Comparison of ENCODE assay signal across 9 cellular contexts in the genomic region with DNA sequence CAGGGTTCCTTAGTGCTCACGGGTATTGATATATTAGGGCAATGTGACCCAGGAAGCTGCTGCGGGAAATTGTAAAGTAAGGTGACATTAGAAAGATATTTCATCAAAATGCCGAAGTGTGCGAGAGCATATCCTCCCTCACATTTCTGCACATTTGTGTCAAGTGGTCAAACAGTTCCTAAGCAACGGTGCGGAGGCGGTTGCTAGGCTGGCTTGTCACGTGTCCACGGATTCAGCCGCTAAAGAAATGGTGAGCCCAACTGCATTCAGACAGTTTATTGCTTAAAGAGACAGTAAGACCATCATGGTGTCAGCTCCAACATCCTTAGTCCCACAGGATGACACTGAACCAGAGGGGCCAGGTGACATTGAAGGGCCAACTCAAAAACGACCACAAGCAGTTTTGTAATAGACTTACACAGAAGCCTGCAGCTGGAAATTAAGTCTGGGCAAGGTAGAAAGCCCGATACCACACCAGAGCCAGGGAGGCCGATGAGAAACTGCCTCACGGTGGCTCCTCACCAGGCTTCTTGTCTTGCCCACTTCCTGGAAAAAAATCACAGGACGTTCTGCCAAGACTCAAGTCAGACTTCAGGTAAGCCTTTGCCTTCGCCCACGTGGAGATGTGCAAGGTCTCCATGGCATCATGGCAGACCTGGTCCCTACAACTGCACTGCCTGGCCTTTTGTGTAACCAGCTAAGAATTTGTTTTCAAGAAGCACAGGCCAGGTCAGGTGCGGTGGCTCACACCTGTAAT. TPM values are rescaled to one million over a fixed set of nuclear protein-coding genes. Genes with fewer than 3 reads are reported as not detected.
DNase-seq lines count a peak whose midpoint lies in the region; ATAC-seq and TF ChIP-seq lines count a peak whose summit lies in the region.
"Had no signal": no experiment of that assay in that cellular context is flagged by ENCODE, and none has a peak within 500 bp of the region (broad histone marks: within the 10 kb centered on the region; RNA-seq: fewer than 3 reads in every experiment).

No MANE protein-coding gene starts in this region.

- ATAC-seq in HG03097 (IDR thresholded peaks at IDR 0.05; ENCODE audit: low FRiP score, unreplicated experiment) = no peak

- TF ChIP-seq POLR2A in sigmoid colon (IDR thresholded peaks at IDR 0.05) = no peak

- H3K9me3 ChIP-seq in adipocyte (ENCODE audit: control insufficient read depth, low read length) (peaks cover 14% of the 10 kb centered on the region), WERI-Rb-1 (ENCODE audit: severe bottlenecking) (no peaks in the 10 kb centered on the region), sigmoid colon (no peaks in the 10 kb centered on the region)

- H3K4me3 ChIP-seq in adipocyte (ENCODE audit: low read length) (no peak overlapping the region), WERI-Rb-1 (ENCODE audit: low read depth, low read length) (no peak overlapping the region), sigmoid colon (peak overlapping the region in 1 of 4 donors; percentile 17)

- DNase-seq in DMS153 treated with DMSO at 0.1 percent for 48 hours (lab: John Stamatoyannopoulos, UW; ENCODE audit: unreplicated experiment) (peak; percentile 0), M059J (ENCODE audit: low read depth) (peak; percentile 35), adipocyte (ENCODE audit: low read depth) (peak; percentile 39), myocyte (ENCODE audit: low read depth) (peak; percentile 45), SHP77 treated with DMSO at 0.1 percent for 48 hours (lab: John Stamatoyannopoulos, UW) (no peak), WERI-Rb-1 (no peak), sigmoid colon (no peak)
- DNase-seq: activated CD8-positive, alpha-beta memory T cell treated with anti-CD3 and anti-CD28 coated beads, Interleukin-2, amount 50 U/mL, for 48 hours had no signal

- no peaks in the 10 kb centered on the region for H3K36me3 ChIP-seq in adipocyte (ENCODE audit: control insufficient read depth, insufficient read depth, low read length, severe bottlenecking)
- H3K36me3 ChIP-seq in WERI-Rb-1 = no peaks in the 10 kb centered on the region
- H3K36me3 ChIP-seq in sigmoid colon = no peaks in the 10 kb centered on the region

- 58 to 61% methylated on average over 18 of the region's 18 CpGs for WGBS in sigmoid colon, 2 donors

- H3K27me3 ChIP-seq in adipocyte (replicated peaks; ENCODE audit: control insufficient read depth, insufficient read depth, low read length) (peaks cover 8% of the 10 kb centered on the region), WERI-Rb-1 (ENCODE audit: insufficient read depth, low read depth, severe bottlenecking) (peaks cover 22% of the 10 kb centered on the region), sigmoid colon (peaks cover 0 to 2% (median 0%) of the 10 kb centered on the region in 3 donors)

- H3K4me1 ChIP-seq in adipocyte (ENCODE audit: control insufficient read depth, insufficient read depth, low read length) (no peaks in the 10 kb centered on the region), sigmoid colon (peaks cover 0 to 4% (median 0%) of the 10 kb centered on the region in 4 donors)

- intact Hi-C loops in sigmoid colon (cut with DNase I) = no loop called here

- no peak for TF ChIP-seq EP300 in sigmoid colon (IDR thresholded peaks at IDR 0.05)

- TF ChIP-seq CTCF in WERI-Rb-1 (IDR thresholded peaks at IDR 0.05; ENCODE audit: low read depth, low read length) (no peak), sigmoid colon (IDR thresholded peaks at IDR 0.05) (no peak)

- H3K9ac ChIP-seq in adipocyte (ENCODE audit: low read length) = no peak overlapping the region

- no peak overlapping the region for H3K27ac ChIP-seq in WERI-Rb-1
- H3K27ac ChIP-seq in sigmoid colon = no peak overlapping the region

RNA-seq across cellular contexts. Expression of gene USP11, which starts 50.4 kb away (rescaled TPM):
- total RNA-seq in M059J (2014; rRNA removed; shearing (Covaris generic)) = 39.2 and 55.6 TPM in 2 replicates
- total RNA-seq in myocyte = 42.6 and 53.9 TPM in 2 replicates
- polyA plus RNA-seq in myocyte (2012) = 81.3 TPM
- total RNA-seq in sigmoid colon = 10 to 100 TPM; 18.9 to 37.7 (median 35.3) TPM
- 10 to 100 TPM in 1 of 3 donors, 1 to 10 TPM in 2; 4.9 to 21.8 (median 6.6) TPM for polyA plus RNA-seq in sigmoid colon

Comparison
In these comparisons a context has a peak if more than half of its experiments do, and no peak if none do; other contexts are left out.
1. DNase-seq: peak in DMS153 treated with DMSO at 0.1 percent for 48 hours (single experiment), M059J (single experiment), adipocyte (single experiment) and myocyte (single experiment); none in SHP77 treated with DMSO at 0.1 percent for 48 hours (single experiment), WERI-Rb-1 (single experiment) and sigmoid colon (single experiment).